Comparison of ENCODE assay signal across 21 cellular contexts in genomic region chr14:44384093-44384492, GRCh38.
DNase-seq lines count a peak whose midpoint lies in the region; ATAC-seq and TF ChIP-seq lines count a peak whose summit lies in the region.
"Had no signal": no experiment of that assay in that cellular context is flagged by ENCODE, and none has a peak within 500 bp of the region (broad histone marks: within the 10 kb centered on the region; RNA-seq: fewer than 3 reads in every experiment).

No MANE protein-coding gene starts in this region.

- ATAC-seq in stimulated activated naive CD8-positive, alpha-beta T cell treated with anti-CD3 and anti-CD28 coated beads, Interleukin-15, Interleukin-2, amounts not matched to agents 100 U/mL and 50 U/mL, for 24 hours, result no peak
- ATAC-seq: HepG2, Panc1 had no signal

- H3K9me3 Mint-ChIP-seq in brain (peaks cover 0 to 3% (median 0%) of the 10 kb centered on the region in 5 experiments), mesothelial cell of epicardium (no peaks in the 10 kb centered on the region)
- H3K9me3 Mint-ChIP-seq in activated T-helper 1 cell treated with anti-CD3 and anti-CD28 coated beads, Interleukin-12 subunit alpha, Interleukin-12 subunit beta, Interleukin-2, Interleukin-4 antibody, amounts not matched to agents 30 ng/mL and 10 ng/mL and 1 ng/mL, durations not matched to agents 14 hours and 24 hours and 36 hours, result peaks cover 16% of the 10 kb centered on the region

- TF ChIP-seq CTCF in brain (conservative IDR thresholded peaks at IDR 0.05) (no peak), mesothelial cell of epicardium (IDR thresholded peaks at IDR 0.05; ENCODE audit: unreplicated experiment) (no peak)

- H3K27me3 Mint-ChIP-seq in brain, result no peaks in the 10 kb centered on the region
- H3K27me3 Mint-ChIP-seq in mesothelial cell of epicardium (ENCODE audit: low read depth), result no peaks in the 10 kb centered on the region
- H3K27me3 Mint-ChIP-seq in activated T-helper 1 cell treated with anti-CD3 and anti-CD28 coated beads, Interleukin-12 subunit alpha, Interleukin-12 subunit beta, Interleukin-2, Interleukin-4 antibody, amounts not matched to agents 30 ng/mL and 10 ng/mL and 1 ng/mL, durations not matched to agents 14 hours and 24 hours and 36 hours (ENCODE audit: insufficient read depth), result no peaks in the 10 kb centered on the region

- H3K36me3 Mint-ChIP-seq in brain (no peaks in the 10 kb centered on the region), mesothelial cell of epicardium (no peaks in the 10 kb centered on the region)
- no peaks in the 10 kb centered on the region for H3K36me3 Mint-ChIP-seq in activated T-helper 1 cell treated with anti-CD3 and anti-CD28 coated beads, Interleukin-12 subunit alpha, Interleukin-12 subunit beta, Interleukin-2, Interleukin-4 antibody, amounts not matched to agents 30 ng/mL and 10 ng/mL and 1 ng/mL, durations not matched to agents 14 hours and 24 hours and 36 hours (ENCODE audit: low read depth)
- H3K36me3 Mint-ChIP-seq: CD14-positive monocyte had no signal

- intact Hi-C loops in activated T-helper 1 cell treated with anti-CD3 and anti-CD28 coated beads, Interleukin-12 subunit alpha, Interleukin-12 subunit beta, Interleukin-2, Interleukin-4 antibody, amounts not matched to agents 30 ng/mL and 10 ng/mL and 1 ng/mL, durations not matched to agents 14 hours and 24 hours and 36 hours (cut with micrococcal nuclease), result no loop called here

- H3K4me3 Mint-ChIP-seq in brain, result no peak overlapping the region
- no peak overlapping the region for H3K4me3 Mint-ChIP-seq in mesothelial cell of epicardium
- H3K4me3 Mint-ChIP-seq in activated T-helper 1 cell treated with anti-CD3 and anti-CD28 coated beads, Interleukin-12 subunit alpha, Interleukin-12 subunit beta, Interleukin-2, Interleukin-4 antibody, amounts not matched to agents 30 ng/mL and 10 ng/mL and 1 ng/mL, durations not matched to agents 14 hours and 24 hours and 36 hours, result no peak overlapping the region
- H3K4me3 Mint-ChIP-seq: CD14-positive monocyte had no signal

- DNase-seq in NCI-H146 (lab: John Stamatoyannopoulos, UW) (peak; percentile 27), NCI-H146 treated with DMSO at 0.1 percent for 48 hours (lab: John Stamatoyannopoulos, UW; ENCODE audit: unreplicated experiment) (no peak), mesothelial cell of epicardium (ENCODE audit: low spot score in 2 of 2, unreplicated experiment in 2 of 2) (no peak), NCI-H1694 treated with DMSO at 0.1 percent for 48 hours (lab: John Stamatoyannopoulos, UW) (no peak)
- DNase-seq in stimulated activated naive CD8-positive, alpha-beta T cell treated with anti-CD3 and anti-CD28 coated beads, Interleukin-15, Interleukin-2, amounts not matched to agents 100 U/mL and 50 U/mL, for 24 hours, result no peak
- no peak for DNase-seq in activated T-helper 1 cell treated with anti-CD3 and anti-CD28 coated beads, Interleukin-12 subunit alpha, Interleukin-12 subunit beta, Interleukin-2, Interleukin-4 antibody, amounts not matched to agents 30 ng/mL and 10 ng/mL and 1 ng/mL, durations not matched to agents 14 hours and 24 hours and 36 hours (ENCODE audit: low spot score)
- DNase-seq: 8988T, ACHN, BE2C, Calu3, Karpas-422, NCI-H1092, NCI-H1417 treated with DMSO at 0.1 percent for 48 hours, NCI-H1930, NCI-H2107, NCI-H526 treated with DMSO at 0.1 percent for 48 hours, SHP77 treated with DMSO at 0.1 percent for 48 hours had no signal

- peak overlapping the region in 3 of 5 experiments; percentile 20 to 57 (median 43) for H3K27ac Mint-ChIP-seq in brain
- H3K27ac Mint-ChIP-seq in mesothelial cell of epicardium, result peak overlapping the region; percentile 82
- H3K27ac Mint-ChIP-seq in activated T-helper 1 cell treated with anti-CD3 and anti-CD28 coated beads, Interleukin-12 subunit alpha, Interleukin-12 subunit beta, Interleukin-2, Interleukin-4 antibody, amounts not matched to agents 30 ng/mL and 10 ng/mL and 1 ng/mL, durations not matched to agents 14 hours and 24 hours and 36 hours, result no peak overlapping the region
- H3K27ac Mint-ChIP-seq: CD14-positive monocyte had no signal

- peaks cover 9% of the 10 kb centered on the region for H3K4me1 Mint-ChIP-seq in brain
- H3K4me1 Mint-ChIP-seq in mesothelial cell of epicardium, result peaks cover 31% of the 10 kb centered on the region
- no peaks in the 10 kb centered on the region for H3K4me1 Mint-ChIP-seq in activated T-helper 1 cell treated with anti-CD3 and anti-CD28 coated beads, Interleukin-12 subunit alpha, Interleukin-12 subunit beta, Interleukin-2, Interleukin-4 antibody, amounts not matched to agents 30 ng/mL and 10 ng/mL and 1 ng/mL, durations not matched to agents 14 hours and 24 hours and 36 hours (ENCODE audit: low read depth)
- H3K4me1 Mint-ChIP-seq: CD14-positive monocyte had no signal
